In the genomic region with DNA sequence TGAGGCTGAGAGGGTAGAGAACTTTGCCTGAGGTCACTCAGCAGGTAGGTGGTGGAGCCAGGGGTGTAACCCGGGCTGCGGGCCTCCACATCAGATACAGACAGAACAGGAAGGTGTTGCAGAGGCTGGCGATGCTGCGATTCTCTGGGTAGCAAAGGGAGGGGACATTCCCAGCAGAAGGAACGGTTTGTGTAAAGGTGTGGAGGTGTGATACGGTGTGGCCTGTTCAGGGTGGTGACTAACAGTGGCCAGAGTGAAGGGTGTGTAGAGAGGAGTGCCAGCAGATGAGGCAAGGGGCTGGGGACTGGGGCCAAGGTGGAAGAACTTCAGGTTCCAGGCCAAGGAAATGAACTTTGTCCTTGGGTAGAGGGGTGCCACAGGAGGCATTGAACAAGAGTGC, we compare ENCODE assay signal across 23 cellular contexts. TPM values are rescaled to one million over a fixed set of nuclear protein-coding genes. Genes with fewer than 3 reads are reported as not detected.
"Had no signal": no experiment of that assay in that cellular context is flagged by ENCODE, and none has a peak within 500 bp of the region (broad histone marks: within the 10 kb centered on the region; RNA-seq: fewer than 3 reads in every experiment).

No MANE protein-coding gene starts in this region.

- H3K36me3 Mint-ChIP-seq: natural killer cell treated with Interleukin-12 subunit alpha and Interleukin-12 subunit beta and Interleukin-15 and Interleukin-18, amount 100 ng/mL, for 72 hours had no signal

- H3K27me3 ChIP-seq: tibial nerve had no signal

- H3K4me1 Mint-ChIP-seq: activated B cell treated with CpG ODN at 0.5 μM for 24 hours; activated CD4-positive, alpha-beta T cell treated with anti-CD3 and anti-CD28 coated beads, Interleukin-2, amount 10 ng/mL, durations not matched to agents 7 days and 5 days had no signal

- DNase-seq: activated B cell treated with CpG ODN at 0.5 μM for 24 hours; activated CD4-positive, alpha-beta T cell treated with anti-CD3 and anti-CD28 coated beads, Interleukin-2, amount 10 ng/mL, durations not matched to agents 7 days and 5 days; activated CD8-positive, alpha-beta memory T cell treated with anti-CD3 and anti-CD28 coated beads, Interleukin-2, amount 50 U/mL, for 48 hours; activated naive CD4-positive, alpha-beta T cell treated with anti-CD3 and anti-CD28 coated beads, Interleukin-2, amount 50 U/mL, for 16 hours; amniotic stem cell; erythroblast; hippocampal formation; kidney; mesenchymal stem cell; nucleus accumbens; SIG-M5; stimulated activated CD4-positive, alpha-beta T cell treated with anti-CD3 and anti-CD28 coated beads, Interleukin-4, amount 100 ng/mL, for 24 hours; stimulated activated CD8-positive, alpha-beta memory T cell treated with anti-CD3 and anti-CD28 coated beads, Interleukin-4, amount 100 ng/mL, for 48 hours; stimulated activated naive CD4-positive, alpha-beta T cell treated with Interleukin-2 at 50 U/mL for 16 hours; substantia nigra had no signal

- H3K4me3 Mint-ChIP-seq: activated B cell treated with CpG ODN at 0.5 μM for 24 hours; activated CD4-positive, alpha-beta T cell treated with anti-CD3 and anti-CD28 coated beads, Interleukin-2, amount 10 ng/mL, durations not matched to agents 7 days and 5 days; activated T-helper 1 cell treated with anti-CD3 and anti-CD28 coated beads, Interleukin-12 subunit alpha, Interleukin-12 subunit beta, Interleukin-2, Interleukin-4 antibody, amounts not matched to agents 30 ng/mL and 10 ng/mL and 1 ng/mL, durations not matched to agents 14 hours and 24 hours and 36 hours; dendritic cell treated with granulocyte-macrophage colony-stimulating factor and Interleukin-4, amounts not matched to agents 40 ng/mL and 50 ng/mL, for 4 days; natural killer cell treated with Interleukin-12 subunit alpha and Interleukin-12 subunit beta and Interleukin-15 and Interleukin-18, amount 100 ng/mL, for 72 hours had no signal

- H3K27ac Mint-ChIP-seq: activated B cell treated with CpG ODN at 0.5 μM for 24 hours; activated CD4-positive, alpha-beta T cell treated with anti-CD3 and anti-CD28 coated beads, Interleukin-2, amount 10 ng/mL, durations not matched to agents 7 days and 5 days; activated T-helper 1 cell treated with anti-CD3 and anti-CD28 coated beads, Interleukin-12 subunit alpha, Interleukin-12 subunit beta, Interleukin-2, Interleukin-4 antibody, amounts not matched to agents 30 ng/mL and 10 ng/mL and 1 ng/mL, durations not matched to agents 14 hours and 24 hours and 36 hours; dendritic cell treated with granulocyte-macrophage colony-stimulating factor and Interleukin-4, amounts not matched to agents 40 ng/mL and 50 ng/mL, for 4 days; natural killer cell treated with Interleukin-12 subunit alpha and Interleukin-12 subunit beta and Interleukin-15 and Interleukin-18, amount 100 ng/mL, for 72 hours had no signal

- H3K27ac ChIP-seq: skin epidermis, tibial nerve had no signal

- H3K9me3 ChIP-seq: tibial nerve had no signal

- H3K9me3 Mint-ChIP-seq: activated B cell treated with CpG ODN at 0.5 μM for 24 hours; activated CD4-positive, alpha-beta T cell treated with anti-CD3 and anti-CD28 coated beads, Interleukin-2, amount 10 ng/mL, durations not matched to agents 7 days and 5 days; activated T-helper 1 cell treated with anti-CD3 and anti-CD28 coated beads, Interleukin-12 subunit alpha, Interleukin-12 subunit beta, Interleukin-2, Interleukin-4 antibody, amounts not matched to agents 30 ng/mL and 10 ng/mL and 1 ng/mL, durations not matched to agents 14 hours and 24 hours and 36 hours; dendritic cell treated with granulocyte-macrophage colony-stimulating factor and Interleukin-4, amounts not matched to agents 40 ng/mL and 50 ng/mL, for 4 days; natural killer cell treated with Interleukin-12 subunit alpha and Interleukin-12 subunit beta and Interleukin-15 and Interleukin-18, amount 100 ng/mL, for 72 hours had no signal

RNA-seq across cellular contexts. Expression of a gene that starts 18.2 kb away (rescaled TPM):
- total RNA-seq: activated B cell treated with CpG ODN at 0.5 μM for 24 hours, glomerular endothelial cell had no signal

RNA-seq across cellular contexts. Expression of a gene that starts 28.6 kb away (rescaled TPM):
- total RNA-seq: activated B cell treated with CpG ODN at 0.5 μM for 24 hours; activated CD4-positive, alpha-beta T cell treated with anti-CD3 and anti-CD28 coated beads, Interleukin-2, amount 10 ng/mL, durations not matched to agents 7 days and 5 days; activated T-helper 1 cell treated with anti-CD3 and anti-CD28 coated beads, Interleukin-12 subunit alpha, Interleukin-12 subunit beta, Interleukin-2, Interleukin-4 antibody, amounts not matched to agents 30 ng/mL and 10 ng/mL and 1 ng/mL, durations not matched to agents 14 hours and 24 hours and 36 hours; glomerular endothelial cell; liver; natural killer cell treated with Interleukin-12 subunit alpha and Interleukin-12 subunit beta and Interleukin-15 and Interleukin-18, amount 100 ng/mL, for 72 hours; T-helper 2 cell treated with Interferon-gamma antibody and Interleukin-4, amounts not matched to agents 100 ng/mL and 5 ng/mL, for 36 hours; tibial nerve had no signal

RNA-seq across cellular contexts. Expression of a gene that starts 39.7 kb away (rescaled TPM):
- total RNA-seq: activated B cell treated with CpG ODN at 0.5 μM for 24 hours; activated CD4-positive, alpha-beta T cell treated with anti-CD3 and anti-CD28 coated beads, Interleukin-2, amount 10 ng/mL, durations not matched to agents 7 days and 5 days; activated T-helper 1 cell treated with anti-CD3 and anti-CD28 coated beads, Interleukin-12 subunit alpha, Interleukin-12 subunit beta, Interleukin-2, Interleukin-4 antibody, amounts not matched to agents 30 ng/mL and 10 ng/mL and 1 ng/mL, durations not matched to agents 14 hours and 24 hours and 36 hours; glomerular endothelial cell; liver; natural killer cell treated with Interleukin-12 subunit alpha and Interleukin-12 subunit beta and Interleukin-15 and Interleukin-18, amount 100 ng/mL, for 72 hours; T-helper 2 cell treated with Interferon-gamma antibody and Interleukin-4, amounts not matched to agents 100 ng/mL and 5 ng/mL, for 36 hours had no signal

RNA-seq across cellular contexts. Expression of a gene that starts 50.8 kb away (rescaled TPM):
- total RNA-seq: activated B cell treated with CpG ODN at 0.5 μM for 24 hours; activated CD4-positive, alpha-beta T cell treated with anti-CD3 and anti-CD28 coated beads, Interleukin-2, amount 10 ng/mL, durations not matched to agents 7 days and 5 days; activated T-helper 1 cell treated with anti-CD3 and anti-CD28 coated beads, Interleukin-12 subunit alpha, Interleukin-12 subunit beta, Interleukin-2, Interleukin-4 antibody, amounts not matched to agents 30 ng/mL and 10 ng/mL and 1 ng/mL, durations not matched to agents 14 hours and 24 hours and 36 hours; glomerular endothelial cell; liver; natural killer cell treated with Interleukin-12 subunit alpha and Interleukin-12 subunit beta and Interleukin-15 and Interleukin-18, amount 100 ng/mL, for 72 hours; T-helper 2 cell treated with Interferon-gamma antibody and Interleukin-4, amounts not matched to agents 100 ng/mL and 5 ng/mL, for 36 hours had no signal
